Comparison of ENCODE assay signal across 25 cellular contexts in the genomic region with DNA sequence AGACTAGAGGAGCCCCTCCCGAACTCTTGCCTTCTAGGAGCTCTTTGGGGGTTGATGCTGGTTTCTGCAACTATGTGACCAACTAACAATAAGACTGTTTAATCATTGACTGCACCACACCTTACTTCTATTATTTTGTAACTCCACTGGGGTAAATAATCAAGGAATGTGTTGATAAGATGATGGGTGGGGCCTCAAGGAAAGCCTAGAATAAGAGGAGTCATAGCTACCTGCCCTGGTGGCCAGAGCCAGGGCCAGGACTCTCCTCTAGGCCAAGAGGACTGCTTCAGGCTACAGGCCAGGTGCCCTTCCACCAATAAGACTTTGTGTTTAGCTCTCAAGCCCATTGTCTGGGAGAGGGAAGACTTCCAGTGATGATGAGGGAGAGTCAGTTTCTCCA. TPM values are rescaled to one million over a fixed set of nuclear protein-coding genes. Genes with fewer than 3 reads are reported as not detected.
A peak's percentile ranks its signal among the peaks of the same experiment; 100 is the strongest.
DNase-seq lines count a peak whose midpoint lies in the region; ATAC-seq, FAIRE-seq and TF ChIP-seq lines count a peak whose summit lies in the region.
"Had no signal": no experiment of that assay in that cellular context is flagged by ENCODE, and none has a peak within 500 bp of the region (broad histone marks: within the 10 kb centered on the region; RNA-seq: fewer than 3 reads in every experiment).

No MANE protein-coding gene starts in this region.

- H3K36me3 Mint-ChIP-seq in Caco-2 (ENCODE audit: insufficient read depth, unreplicated experiment) = peaks cover 9% of the 10 kb centered on the region
- H3K36me3 Mint-ChIP-seq in CD8-positive, alpha-beta memory T cell = peaks cover 0 to 5% (median 0%) of the 10 kb centered on the region in 3 donors

- DNase-seq in Caco-2 (peak; percentile 62 to 63), colonic mucosa (peak; percentile 43), lung (ENCODE audit: low spot score) (peak; percentile 35), small intestine (peak; percentile 93), A673 (ENCODE audit: low spot score) (no peak), NCI-H446 treated with DMSO at 0.1 percent for 48 hours (lab: John Stamatoyannopoulos, UW) (no peak), epidermal melanocyte (ENCODE audit: insufficient read length, low spot score) (no peak)
- DNase-seq in CD8-positive, alpha-beta memory T cell = no peak
- DNase-seq: 8988T, DMS79, GM23248, H9, HFFc6, IMR-90, MV-4-11, NCI-H1105 treated with DMSO at 0.1 percent for 48 hours, NCI-H2029 treated with DMSO at 0.1 percent for 48 hours, NCI-H345, NCI-H526, OCI-M1 had no signal

- ATAC-seq in lung (ENCODE audit: insufficient read depth, low FRiP score) = peak; percentile 53
- ATAC-seq: GM12878, Right ventricle myocardium inferior had no signal

- H3K4me1 ChIP-seq in Caco-2 (peaks cover 25% of the 10 kb centered on the region), colonic mucosa (no peaks in the 10 kb centered on the region), lung (ENCODE audit: control insufficient read depth in 2 of 2, insufficient read depth in 2 of 2, low read length in 2 of 2) (no peaks in the 10 kb centered on the region), small intestine (ENCODE audit: control insufficient read depth in 2 of 2, insufficient read depth in 1 of 2, low read depth in 1 of 2, low read length in 1 of 2) (no peaks in the 10 kb centered on the region), A673 (ENCODE audit: insufficient read depth, low read length, poor library complexity, severe bottlenecking) (no peaks in the 10 kb centered on the region)
- no peaks in the 10 kb centered on the region for H3K4me1 ChIP-seq in CD8-positive, alpha-beta memory T cell (ENCODE audit: insufficient read depth, low read length)
- H3K4me1 ChIP-seq: SJSA1 had no signal

- WGBS in lung, 2 donors = 73 to 81% methylated on average over 1 of the region's 1 CpG
- 16 to 67% (median 46%) methylated on average over 1 of the region's 1 CpG for WGBS in small intestine, 3 donors

- H3K27me3 Mint-ChIP-seq in Caco-2 (ENCODE audit: insufficient read depth, unreplicated experiment) = no peaks in the 10 kb centered on the region
- H3K27me3 Mint-ChIP-seq in CD8-positive, alpha-beta memory T cell = peaks cover 15 to 44% of the 10 kb centered on the region in 2 donors

- H3K4me3 Mint-ChIP-seq in Caco-2 (ENCODE audit: unreplicated experiment) = no peak overlapping the region
- no peak overlapping the region for H3K4me3 Mint-ChIP-seq in CD8-positive, alpha-beta memory T cell
- H3K4me3 Mint-ChIP-seq: B cell, H9, HFFc6 had no signal

- FAIRE-seq in small intestine (lab: Jason Lieb, UNC) = no peak
- FAIRE-seq: GM12878, HTR-8/SVneo had no signal

- POLR2A ChIA-PET in Caco-2 (lab: Charles Lee) (interaction anchor here (0.5 to 0.7 kb wide), 2 partner anchors 41 to 51 kb away, joined by 3 to 5 read pairs; no protein-coding TSS in a partner anchor), A673 (lab: Charles Lee; ENCODE audit: low non-redundant PET) (no interaction called here)
- POLR2A ChIA-PET in CD8-positive, alpha-beta memory T cell (lab: Charles Lee) = no interaction called here

- H3K9me3 ChIP-seq in Caco-2 (peaks cover 11% of the 10 kb centered on the region; the same call in 1 of the 2 replicates), colonic mucosa (no peaks in the 10 kb centered on the region), lung (ENCODE audit: control insufficient read depth in 2 of 2, insufficient read depth in 1 of 2, low read length in 1 of 2) (no peaks in the 10 kb centered on the region), small intestine (ENCODE audit: control insufficient read depth, low read depth) (no peaks in the 10 kb centered on the region), A673 (ENCODE audit: low read depth, low read length, poor library complexity, severe bottlenecking) (no peaks in the 10 kb centered on the region)
- H3K9me3 ChIP-seq in CD8-positive, alpha-beta memory T cell (ENCODE audit: low read length) = no peaks in the 10 kb centered on the region
- H3K9me3 ChIP-seq: SJSA1 had no signal

- H3K4me1 Mint-ChIP-seq in Caco-2 (ENCODE audit: low read depth, unreplicated experiment) = peaks cover 32% of the 10 kb centered on the region
- no peaks in the 10 kb centered on the region for H3K4me1 Mint-ChIP-seq in CD8-positive, alpha-beta memory T cell

- H3K36me3 ChIP-seq in Caco-2 (ENCODE audit: control insufficient read depth, insufficient read depth, low read length) = no peaks in the 10 kb centered on the region
- H3K36me3 ChIP-seq in colonic mucosa = no peaks in the 10 kb centered on the region
- no peaks in the 10 kb centered on the region for H3K36me3 ChIP-seq in lung (ENCODE audit: control insufficient read depth in 2 of 2, insufficient read depth in 2 of 2, low read length in 2 of 2)
- H3K36me3 ChIP-seq in small intestine (ENCODE audit: control insufficient read depth in 2 of 2, insufficient read depth in 2 of 2, low read length in 2 of 2) = no peaks in the 10 kb centered on the region
- no peaks in the 10 kb centered on the region for H3K36me3 ChIP-seq in CD8-positive, alpha-beta memory T cell (ENCODE audit: insufficient read depth, low read length)
- no peaks in the 10 kb centered on the region for H3K36me3 ChIP-seq in A673 (ENCODE audit: insufficient read depth, low read length, poor library complexity, severe bottlenecking)
- H3K36me3 ChIP-seq: SJSA1 had no signal

- H3K27me3 ChIP-seq in Caco-2 (replicated peaks; ENCODE audit: control insufficient read depth, insufficient read depth, low read length) (no peaks in the 10 kb centered on the region), colonic mucosa (no peaks in the 10 kb centered on the region), lung (ENCODE audit: control insufficient read depth, insufficient read depth) (no peaks in the 10 kb centered on the region), small intestine (ENCODE audit: control insufficient read depth in 2 of 2, insufficient read depth in 2 of 2, low read length in 2 of 2) (no peaks in the 10 kb centered on the region), A673 (replicated peaks; ENCODE audit: insufficient read depth, low read depth, low read length, poor library complexity) (no peaks in the 10 kb centered on the region)
- no peaks in the 10 kb centered on the region for H3K27me3 ChIP-seq in CD8-positive, alpha-beta memory T cell (ENCODE audit: insufficient read depth, low read length, poor library complexity, severe bottlenecking)
- H3K27me3 ChIP-seq: SJSA1 had no signal

- no peak overlapping the region for H3K9ac ChIP-seq in colonic mucosa (ENCODE audit: low read depth in 2 of 2, low read length in 2 of 2)
- H3K9ac ChIP-seq: GM23248 had no signal

- CTCF ChIA-PET in Caco-2 (lab: Charles Lee) = interaction anchor here (0.7 kb wide), 1 partner anchor 66 kb away, joined by 3 read pairs; no protein-coding TSS in a partner anchor
- CTCF ChIA-PET in CD8-positive, alpha-beta memory T cell (lab: Charles Lee) = no interaction called here
- CTCF ChIA-PET in A673 (lab: Charles Lee) = no interaction called here

- H3K27ac Mint-ChIP-seq in Caco-2 (ENCODE audit: unreplicated experiment) = peak overlapping the region; percentile 89
- no peak overlapping the region for H3K27ac Mint-ChIP-seq in CD8-positive, alpha-beta memory T cell
- H3K27ac Mint-ChIP-seq: B cell, HFFc6 had no signal

- H3K27ac ChIP-seq in colonic mucosa (no peak overlapping the region), lung (ENCODE audit: low read depth in 1 of 2, low read length in 1 of 2) (peak overlapping the region in 1 of 2 donors; percentile 55), small intestine (ENCODE audit: low read depth in 1 of 2, low read length in 1 of 2) (peak overlapping the region in 1 of 2 donors; percentile 22), A673 (ENCODE audit: low read depth, low read length, poor library complexity, severe bottlenecking) (no peak overlapping the region)
- H3K27ac ChIP-seq in CD8-positive, alpha-beta memory T cell (ENCODE audit: low read depth, low read length) = no peak overlapping the region
- H3K27ac ChIP-seq: GM23248, SJSA1 had no signal

- H3K9me3 Mint-ChIP-seq in Caco-2 (ENCODE audit: unreplicated experiment) = peaks cover 55% of the 10 kb centered on the region
- H3K9me3 Mint-ChIP-seq in CD8-positive, alpha-beta memory T cell = peaks cover 0 to 6% (median 2%) of the 10 kb centered on the region in 5 donors

- no TSS peak for BruUV-seq in Caco-2 (replicated peaks; lab: Mats Ljungman, UMichigan)
- no TSS peak for BruUV-seq in A673 (replicated peaks; lab: Mats Ljungman, UMichigan)

- H3K4me3 ChIP-seq in Caco-2 (ENCODE audit: low read depth, low read length) = no peak overlapping the region
- H3K4me3 ChIP-seq in colonic mucosa = no peak overlapping the region
- no peak overlapping the region for H3K4me3 ChIP-seq in lung
- no peak overlapping the region for H3K4me3 ChIP-seq in small intestine (ENCODE audit: low read depth in 1 of 2, low read length in 2 of 2)
- no peak overlapping the region for H3K4me3 ChIP-seq in CD8-positive, alpha-beta memory T cell (ENCODE audit: low read length)
- no peak overlapping the region for H3K4me3 ChIP-seq in A673 (ENCODE audit: low read depth, low read length, poor library complexity, severe bottlenecking)
- H3K4me3 ChIP-seq: GM12878, GM23248, SJSA1 had no signal

- intact Hi-C loops in Caco-2 (cut with micrococcal nuclease; ENCODE audit: unreplicated experiment) = loop anchor here (2.0 kb wide), 2 partner anchors 14 to 66 kb away; no protein-coding TSS in a partner anchor
- intact Hi-C loops in colonic mucosa (cut with DNase I) = no loop called here
- intact Hi-C loops in A673 (cut with micrococcal nuclease; ENCODE audit: unreplicated experiment) = no loop called here

- TF ChIP-seq CTCF in Caco-2 (IDR thresholded peaks at IDR 0.05; ENCODE audit: insufficient read depth in 1 of 2, low read depth in 1 of 2, low read length in 1 of 2, severe bottlenecking in 1 of 2, unreplicated experiment in 1 of 2) (no peak), colonic mucosa (IDR thresholded peaks at IDR 0.05) (no peak), lung (IDR thresholded peaks at IDR 0.05; ENCODE audit: control extremely low read depth, extremely low read depth) (no peak), A673 (conservative IDR thresholded peaks at IDR 0.05; ENCODE audit: low read depth, low read length) (no peak)

RNA-seq across cellular contexts. Expression of a gene that starts 41.2 kb away (rescaled TPM):
- total RNA-seq in Caco-2 (2022) = 43.1 and 48.0 TPM in 2 replicates
- total RNA-seq in colonic mucosa = 10 to 100 TPM; 26.6 to 33.0 TPM
- total RNA-seq in lung = 100 to 1,000 TPM in 1 of 2 donors, 10 to 100 TPM in 1; 42.2 to 157 TPM
- polyA plus RNA-seq in lung = 10 to 100 TPM; 14.6 to 18.6 TPM
- polyA plus RNA-seq in small intestine = 10 to 100 TPM in 2 of 3 donors, 1 to 10 TPM in 1; 9.0 to 22.1 (median 17.8) TPM
- 10 to 100 TPM; 25.5 to 30.2 TPM for total RNA-seq in CD8-positive, alpha-beta memory T cell
- polyA plus RNA-seq in CD8-positive, alpha-beta memory T cell = 127 TPM
- 37.5 and 40.2 TPM in 2 replicates for total RNA-seq in A673 (2021)

Comparison
In these comparisons a context has a peak if more than half of its experiments do, and no peak if none do; other contexts are left out.
1. DNase-seq: peak in Caco-2 (2 of 2), colonic mucosa (single experiment), lung (single experiment) and small intestine (single experiment); none in CD8-positive, alpha-beta memory T cell (0 of 5), A673 (single experiment), NCI-H446 treated with DMSO at 0.1 percent for 48 hours (single experiment) and epidermal melanocyte (single experiment).